Comparison of ENCODE assay signal across 2 cellular contexts in the genomic region with DNA sequence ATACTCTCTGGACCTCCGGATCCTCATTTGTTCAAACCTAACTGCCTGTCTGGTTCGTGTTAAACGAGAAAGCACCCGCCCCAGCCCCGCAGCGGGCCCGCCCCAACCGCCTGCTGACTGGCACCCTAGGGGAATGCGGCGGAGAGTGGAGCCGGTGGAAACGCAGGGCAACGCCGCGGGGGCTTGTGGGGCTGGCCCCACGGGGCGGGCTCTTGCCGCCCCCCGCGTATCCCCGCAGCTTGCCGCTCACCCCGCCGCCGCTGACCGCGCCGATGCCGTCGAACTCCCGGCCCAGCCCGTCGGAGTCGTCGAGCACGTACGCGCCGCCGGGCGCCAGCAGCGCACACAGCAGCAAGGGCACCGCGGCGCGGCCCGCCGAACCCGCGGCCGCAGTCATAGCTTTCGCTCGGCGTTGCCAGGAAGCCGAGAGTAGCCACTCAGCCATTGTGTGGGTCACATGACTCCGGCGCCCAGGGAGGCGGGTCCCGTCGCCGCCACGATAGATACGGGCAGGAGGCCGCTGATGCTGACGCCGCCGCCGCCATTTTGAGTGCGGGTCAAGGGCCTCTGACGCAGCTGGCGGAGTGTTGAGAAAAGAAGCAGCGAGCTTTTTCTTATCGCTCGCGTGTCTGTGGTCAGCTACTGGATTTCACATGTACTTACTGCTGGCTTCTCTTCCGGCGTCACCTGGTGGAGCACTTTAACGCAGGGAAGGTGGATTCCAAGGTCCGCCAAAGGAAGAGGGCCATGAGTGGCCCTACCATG.
TF ChIP-seq lines count a peak whose summit lies in the region.

A gene (minus strand): TSS at position 463 of the 765 bp plus-strand sequence. CDS start 18 bp downstream, at position 445.

TF ChIP-seq in liver, 16 proteins besides CTCF, POLR2A, EP300 and RAD21:
- TF ChIP-seq, protein P1, sequence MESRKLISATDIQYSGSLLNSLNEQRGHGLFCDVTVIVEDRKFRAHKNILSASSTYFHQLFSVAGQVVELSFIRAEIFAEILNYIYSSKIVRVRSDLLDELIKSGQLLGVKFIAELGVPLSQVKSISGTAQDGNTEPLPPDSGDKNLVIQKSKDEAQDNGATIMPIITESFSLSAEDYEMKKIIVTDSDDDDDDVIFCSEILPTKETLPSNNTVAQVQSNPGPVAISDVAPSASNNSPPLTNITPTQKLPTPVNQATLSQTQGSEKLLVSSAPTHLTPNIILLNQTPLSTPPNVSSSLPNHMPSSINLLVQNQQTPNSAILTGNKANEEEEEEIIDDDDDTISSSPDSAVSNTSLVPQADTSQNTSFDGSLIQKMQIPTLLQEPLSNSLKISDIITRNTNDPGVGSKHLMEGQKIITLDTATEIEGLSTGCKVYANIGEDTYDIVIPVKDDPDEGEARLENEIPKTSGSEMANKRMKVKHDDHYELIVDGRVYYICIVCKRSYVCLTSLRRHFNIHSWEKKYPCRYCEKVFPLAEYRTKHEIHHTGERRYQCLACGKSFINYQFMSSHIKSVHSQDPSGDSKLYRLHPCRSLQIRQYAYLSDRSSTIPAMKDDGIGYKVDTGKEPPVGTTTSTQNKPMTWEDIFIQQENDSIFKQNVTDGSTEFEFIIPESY (IDR thresholded peaks at IDR 0.05), result no peak
- TF ChIP-seq, protein P2, sequence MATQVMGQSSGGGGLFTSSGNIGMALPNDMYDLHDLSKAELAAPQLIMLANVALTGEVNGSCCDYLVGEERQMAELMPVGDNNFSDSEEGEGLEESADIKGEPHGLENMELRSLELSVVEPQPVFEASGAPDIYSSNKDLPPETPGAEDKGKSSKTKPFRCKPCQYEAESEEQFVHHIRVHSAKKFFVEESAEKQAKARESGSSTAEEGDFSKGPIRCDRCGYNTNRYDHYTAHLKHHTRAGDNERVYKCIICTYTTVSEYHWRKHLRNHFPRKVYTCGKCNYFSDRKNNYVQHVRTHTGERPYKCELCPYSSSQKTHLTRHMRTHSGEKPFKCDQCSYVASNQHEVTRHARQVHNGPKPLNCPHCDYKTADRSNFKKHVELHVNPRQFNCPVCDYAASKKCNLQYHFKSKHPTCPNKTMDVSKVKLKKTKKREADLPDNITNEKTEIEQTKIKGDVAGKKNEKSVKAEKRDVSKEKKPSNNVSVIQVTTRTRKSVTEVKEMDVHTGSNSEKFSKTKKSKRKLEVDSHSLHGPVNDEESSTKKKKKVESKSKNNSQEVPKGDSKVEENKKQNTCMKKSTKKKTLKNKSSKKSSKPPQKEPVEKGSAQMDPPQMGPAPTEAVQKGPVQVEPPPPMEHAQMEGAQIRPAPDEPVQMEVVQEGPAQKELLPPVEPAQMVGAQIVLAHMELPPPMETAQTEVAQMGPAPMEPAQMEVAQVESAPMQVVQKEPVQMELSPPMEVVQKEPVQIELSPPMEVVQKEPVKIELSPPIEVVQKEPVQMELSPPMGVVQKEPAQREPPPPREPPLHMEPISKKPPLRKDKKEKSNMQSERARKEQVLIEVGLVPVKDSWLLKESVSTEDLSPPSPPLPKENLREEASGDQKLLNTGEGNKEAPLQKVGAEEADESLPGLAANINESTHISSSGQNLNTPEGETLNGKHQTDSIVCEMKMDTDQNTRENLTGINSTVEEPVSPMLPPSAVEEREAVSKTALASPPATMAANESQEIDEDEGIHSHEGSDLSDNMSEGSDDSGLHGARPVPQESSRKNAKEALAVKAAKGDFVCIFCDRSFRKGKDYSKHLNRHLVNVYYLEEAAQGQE (IDR thresholded peaks at IDR 0.05), result no peak
- peak; percentile 71 to 86 for TF ChIP-seq RXRA (IDR thresholded peaks at IDR 0.05)
- TF ChIP-seq NR2F2 (IDR thresholded peaks at IDR 0.05), result peak; percentile 69
- TF ChIP-seq, protein P3, sequence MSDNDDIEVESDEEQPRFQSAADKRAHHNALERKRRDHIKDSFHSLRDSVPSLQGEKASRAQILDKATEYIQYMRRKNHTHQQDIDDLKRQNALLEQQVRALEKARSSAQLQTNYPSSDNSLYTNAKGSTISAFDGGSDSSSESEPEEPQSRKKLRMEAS (IDR thresholded peaks at IDR 0.05), result peak; percentile 75
- TF ChIP-seq YY1 (IDR thresholded peaks at IDR 0.05), result peak; percentile 99
- peak; percentile 41 for TF ChIP-seq SP1 (IDR thresholded peaks at IDR 0.05)
- peak in 1 of 2 donors; percentile 16 for TF ChIP-seq HNF4A (conservative IDR thresholded peaks at IDR 0.05)
- no peak for TF ChIP-seq FOXA1 (IDR thresholded peaks at IDR 0.05)

TF ChIP-seq in HepG2, 621 proteins besides CTCF, POLR2A, EP300 and RAD21:
- TF ChIP-seq, protein P4, sequence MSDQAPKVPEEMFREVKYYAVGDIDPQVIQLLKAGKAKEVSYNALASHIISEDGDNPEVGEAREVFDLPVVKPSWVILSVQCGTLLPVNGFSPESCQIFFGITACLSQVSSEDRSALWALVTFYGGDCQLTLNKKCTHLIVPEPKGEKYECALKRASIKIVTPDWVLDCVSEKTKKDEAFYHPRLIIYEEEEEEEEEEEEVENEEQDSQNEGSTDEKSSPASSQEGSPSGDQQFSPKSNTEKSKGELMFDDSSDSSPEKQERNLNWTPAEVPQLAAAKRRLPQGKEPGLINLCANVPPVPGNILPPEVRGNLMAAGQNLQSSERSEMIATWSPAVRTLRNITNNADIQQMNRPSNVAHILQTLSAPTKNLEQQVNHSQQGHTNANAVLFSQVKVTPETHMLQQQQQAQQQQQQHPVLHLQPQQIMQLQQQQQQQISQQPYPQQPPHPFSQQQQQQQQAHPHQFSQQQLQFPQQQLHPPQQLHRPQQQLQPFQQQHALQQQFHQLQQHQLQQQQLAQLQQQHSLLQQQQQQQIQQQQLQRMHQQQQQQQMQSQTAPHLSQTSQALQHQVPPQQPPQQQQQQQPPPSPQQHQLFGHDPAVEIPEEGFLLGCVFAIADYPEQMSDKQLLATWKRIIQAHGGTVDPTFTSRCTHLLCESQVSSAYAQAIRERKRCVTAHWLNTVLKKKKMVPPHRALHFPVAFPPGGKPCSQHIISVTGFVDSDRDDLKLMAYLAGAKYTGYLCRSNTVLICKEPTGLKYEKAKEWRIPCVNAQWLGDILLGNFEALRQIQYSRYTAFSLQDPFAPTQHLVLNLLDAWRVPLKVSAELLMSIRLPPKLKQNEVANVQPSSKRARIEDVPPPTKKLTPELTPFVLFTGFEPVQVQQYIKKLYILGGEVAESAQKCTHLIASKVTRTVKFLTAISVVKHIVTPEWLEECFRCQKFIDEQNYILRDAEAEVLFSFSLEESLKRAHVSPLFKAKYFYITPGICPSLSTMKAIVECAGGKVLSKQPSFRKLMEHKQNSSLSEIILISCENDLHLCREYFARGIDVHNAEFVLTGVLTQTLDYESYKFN (CRISPR knock-in tag; conservative IDR thresholded peaks at IDR 0.05), result no peak
- TF ChIP-seq, protein P5, sequence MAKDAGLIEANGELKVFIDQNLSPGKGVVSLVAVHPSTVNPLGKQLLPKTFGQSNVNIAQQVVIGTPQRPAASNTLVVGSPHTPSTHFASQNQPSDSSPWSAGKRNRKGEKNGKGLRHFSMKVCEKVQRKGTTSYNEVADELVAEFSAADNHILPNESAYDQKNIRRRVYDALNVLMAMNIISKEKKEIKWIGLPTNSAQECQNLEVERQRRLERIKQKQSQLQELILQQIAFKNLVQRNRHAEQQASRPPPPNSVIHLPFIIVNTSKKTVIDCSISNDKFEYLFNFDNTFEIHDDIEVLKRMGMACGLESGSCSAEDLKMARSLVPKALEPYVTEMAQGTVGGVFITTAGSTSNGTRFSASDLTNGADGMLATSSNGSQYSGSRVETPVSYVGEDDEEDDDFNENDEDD (CRISPR knock-in tag; IDR thresholded peaks at IDR 0.05; ENCODE audit: borderline replicate concordance), result no peak
- TF ChIP-seq ZNF709 (CRISPR knock-in tag; IDR thresholded peaks at IDR 0.05), result no peak
- TF ChIP-seq ATF7 (IDR thresholded peaks at IDR 0.05), result no peak
- no peak for TF ChIP-seq ATF7 (CRISPR knock-in tag; IDR thresholded peaks at IDR 0.05)
- TF ChIP-seq SETDB1 (CRISPR knock-in tag; IDR thresholded peaks at IDR 0.05; ENCODE audit: borderline replicate concordance), result no peak
- no peak for TF ChIP-seq ZNF530 (CRISPR knock-in tag; IDR thresholded peaks at IDR 0.05; ENCODE audit: low read depth)
- TF ChIP-seq, protein P6, sequence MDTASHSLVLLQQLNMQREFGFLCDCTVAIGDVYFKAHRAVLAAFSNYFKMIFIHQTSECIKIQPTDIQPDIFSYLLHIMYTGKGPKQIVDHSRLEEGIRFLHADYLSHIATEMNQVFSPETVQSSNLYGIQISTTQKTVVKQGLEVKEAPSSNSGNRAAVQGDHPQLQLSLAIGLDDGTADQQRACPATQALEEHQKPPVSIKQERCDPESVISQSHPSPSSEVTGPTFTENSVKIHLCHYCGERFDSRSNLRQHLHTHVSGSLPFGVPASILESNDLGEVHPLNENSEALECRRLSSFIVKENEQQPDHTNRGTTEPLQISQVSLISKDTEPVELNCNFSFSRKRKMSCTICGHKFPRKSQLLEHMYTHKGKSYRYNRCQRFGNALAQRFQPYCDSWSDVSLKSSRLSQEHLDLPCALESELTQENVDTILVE (CRISPR knock-in tag; IDR thresholded peaks at IDR 0.05), result no peak
- TF ChIP-seq ZEB1 (IDR thresholded peaks at IDR 0.05; ENCODE audit: insufficient replicate concordance, low read depth), result no peak
- TF ChIP-seq HOXD1 (CRISPR knock-in tag; IDR thresholded peaks at IDR 0.05), result no peak
- TF ChIP-seq FIP1L1 (IDR thresholded peaks at IDR 0.05; ENCODE audit: borderline replicate concordance, insufficient read depth, low read depth, low read length), result no peak
- TF ChIP-seq ZNF282 (IDR thresholded peaks at IDR 0.05; ENCODE audit: partially characterized antibody), result no peak
- no peak for TF ChIP-seq MED1 (CRISPR knock-in tag; IDR thresholded peaks at IDR 0.05)
- TF ChIP-seq, protein P7, sequence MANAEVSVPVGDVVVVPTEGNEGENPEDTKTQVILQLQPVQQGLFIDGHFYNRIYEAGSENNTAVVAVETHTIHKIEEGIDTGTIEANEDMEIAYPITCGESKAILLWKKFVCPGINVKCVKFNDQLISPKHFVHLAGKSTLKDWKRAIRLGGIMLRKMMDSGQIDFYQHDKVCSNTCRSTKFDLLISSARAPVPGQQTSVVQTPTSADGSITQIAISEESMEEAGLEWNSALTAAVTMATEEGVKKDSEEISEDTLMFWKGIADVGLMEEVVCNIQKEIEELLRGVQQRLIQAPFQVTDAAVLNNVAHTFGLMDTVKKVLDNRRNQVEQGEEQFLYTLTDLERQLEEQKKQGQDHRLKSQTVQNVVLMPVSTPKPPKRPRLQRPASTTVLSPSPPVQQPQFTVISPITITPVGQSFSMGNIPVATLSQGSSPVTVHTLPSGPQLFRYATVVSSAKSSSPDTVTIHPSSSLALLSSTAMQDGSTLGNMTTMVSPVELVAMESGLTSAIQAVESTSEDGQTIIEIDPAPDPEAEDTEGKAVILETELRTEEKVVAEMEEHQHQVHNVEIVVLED (CRISPR knock-in tag; IDR thresholded peaks at IDR 0.05; ENCODE audit: borderline replicate concordance), result no peak
- TF ChIP-seq ZNF484 (CRISPR knock-in tag; IDR thresholded peaks at IDR 0.05; ENCODE audit: borderline replicate concordance, low read depth), result no peak
- TF ChIP-seq ZNF496 (CRISPR knock-in tag; IDR thresholded peaks at IDR 0.05; ENCODE audit: insufficient replicate concordance), result no peak
- TF ChIP-seq JARID2 (CRISPR knock-in tag; IDR thresholded peaks at IDR 0.05; ENCODE audit: insufficient replicate concordance), result no peak
- TF ChIP-seq ZNF383 (CRISPR knock-in tag; IDR thresholded peaks at IDR 0.05; ENCODE audit: borderline replicate concordance), result no peak
- TF ChIP-seq, protein P8, sequence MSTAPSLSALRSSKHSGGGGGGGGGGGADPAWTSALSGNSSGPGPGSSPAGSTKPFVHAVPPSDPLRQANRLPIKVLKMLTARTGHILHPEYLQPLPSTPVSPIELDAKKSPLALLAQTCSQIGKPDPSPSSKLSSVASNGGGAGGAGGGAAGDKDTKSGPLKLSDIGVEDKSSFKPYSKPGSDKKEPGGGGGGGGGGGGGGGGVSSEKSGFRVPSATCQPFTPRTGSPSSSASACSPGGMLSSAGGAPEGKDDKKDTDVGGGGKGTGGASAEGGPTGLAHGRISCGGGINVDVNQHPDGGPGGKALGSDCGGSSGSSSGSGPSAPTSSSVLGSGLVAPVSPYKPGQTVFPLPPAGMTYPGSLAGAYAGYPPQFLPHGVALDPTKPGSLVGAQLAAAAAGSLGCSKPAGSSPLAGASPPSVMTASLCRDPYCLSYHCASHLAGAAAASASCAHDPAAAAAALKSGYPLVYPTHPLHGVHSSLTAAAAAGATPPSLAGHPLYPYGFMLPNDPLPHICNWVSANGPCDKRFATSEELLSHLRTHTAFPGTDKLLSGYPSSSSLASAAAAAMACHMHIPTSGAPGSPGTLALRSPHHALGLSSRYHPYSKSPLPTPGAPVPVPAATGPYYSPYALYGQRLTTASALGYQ (CRISPR knock-in tag; IDR thresholded peaks at IDR 0.05), result no peak
